In the genomic region with DNA sequence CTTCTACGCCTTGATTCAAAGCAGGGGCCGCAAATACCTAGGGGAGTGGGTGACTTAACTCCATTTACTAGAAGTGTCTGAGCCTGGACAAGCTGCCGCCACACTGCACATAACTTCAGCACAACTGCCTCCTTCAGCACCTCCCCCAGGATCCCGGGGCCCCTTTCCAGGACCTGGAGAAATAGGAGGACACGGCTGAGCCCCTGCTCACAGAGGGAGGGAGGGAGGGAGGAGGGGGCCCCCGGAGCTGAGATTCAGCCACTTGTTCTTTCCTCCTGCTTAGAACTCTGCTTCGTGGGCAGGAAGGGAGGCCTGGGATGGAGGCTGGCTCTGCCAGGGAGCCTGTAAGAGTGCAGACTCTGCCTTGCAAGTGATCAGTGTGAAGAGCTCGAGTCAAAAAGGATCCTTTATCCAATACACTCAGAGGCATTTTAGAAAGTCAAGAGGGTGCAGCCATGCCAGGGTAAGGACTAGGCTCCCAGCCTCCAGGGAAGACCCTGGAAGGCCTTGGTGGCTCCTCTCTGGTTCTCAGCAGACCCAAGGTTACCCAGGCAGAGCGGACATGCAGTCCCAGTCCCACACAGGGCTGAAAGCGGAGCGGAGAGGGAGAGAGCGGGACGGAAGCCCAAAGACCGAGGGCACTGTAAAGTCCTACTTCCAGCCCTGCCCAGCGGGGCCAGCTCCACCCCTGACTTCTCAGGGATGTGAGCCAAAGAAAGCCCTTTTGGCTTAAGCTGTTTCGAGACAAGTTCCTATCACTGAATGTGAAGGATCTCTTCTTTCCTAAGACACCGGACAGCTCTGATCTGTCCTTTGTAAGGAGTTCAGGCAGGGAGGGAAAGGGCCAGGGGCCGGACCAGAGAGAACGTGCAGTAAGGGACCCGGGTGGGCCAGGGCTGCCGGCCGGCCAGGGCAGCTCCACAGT, we compare ENCODE assay signal across 1 cellular context.
A peak's percentile ranks its signal among the peaks of the same experiment; 100 is the strongest.
TF ChIP-seq lines count a peak whose summit lies in the region.

No MANE protein-coding gene starts in this region.

TF ChIP-seq in HepG2, 621 proteins besides CTCF, POLR2A, EP300 and RAD21 (continued from another document and continues in another):
- TF ChIP-seq, protein P1, sequence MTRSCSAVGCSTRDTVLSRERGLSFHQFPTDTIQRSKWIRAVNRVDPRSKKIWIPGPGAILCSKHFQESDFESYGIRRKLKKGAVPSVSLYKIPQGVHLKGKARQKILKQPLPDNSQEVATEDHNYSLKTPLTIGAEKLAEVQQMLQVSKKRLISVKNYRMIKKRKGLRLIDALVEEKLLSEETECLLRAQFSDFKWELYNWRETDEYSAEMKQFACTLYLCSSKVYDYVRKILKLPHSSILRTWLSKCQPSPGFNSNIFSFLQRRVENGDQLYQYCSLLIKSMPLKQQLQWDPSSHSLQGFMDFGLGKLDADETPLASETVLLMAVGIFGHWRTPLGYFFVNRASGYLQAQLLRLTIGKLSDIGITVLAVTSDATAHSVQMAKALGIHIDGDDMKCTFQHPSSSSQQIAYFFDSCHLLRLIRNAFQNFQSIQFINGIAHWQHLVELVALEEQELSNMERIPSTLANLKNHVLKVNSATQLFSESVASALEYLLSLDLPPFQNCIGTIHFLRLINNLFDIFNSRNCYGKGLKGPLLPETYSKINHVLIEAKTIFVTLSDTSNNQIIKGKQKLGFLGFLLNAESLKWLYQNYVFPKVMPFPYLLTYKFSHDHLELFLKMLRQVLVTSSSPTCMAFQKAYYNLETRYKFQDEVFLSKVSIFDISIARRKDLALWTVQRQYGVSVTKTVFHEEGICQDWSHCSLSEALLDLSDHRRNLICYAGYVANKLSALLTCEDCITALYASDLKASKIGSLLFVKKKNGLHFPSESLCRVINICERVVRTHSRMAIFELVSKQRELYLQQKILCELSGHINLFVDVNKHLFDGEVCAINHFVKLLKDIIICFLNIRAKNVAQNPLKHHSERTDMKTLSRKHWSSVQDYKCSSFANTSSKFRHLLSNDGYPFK (CRISPR knock-in tag; IDR thresholded peaks at IDR 0.05; ENCODE audit: borderline replicate concordance), result no peak
- TF ChIP-seq POLR2G (IDR thresholded peaks at IDR 0.05; ENCODE audit: low read depth, low read length) (no peak), PRPF4 (IDR thresholded peaks at IDR 0.05; ENCODE audit: low read depth, low read length, poor library complexity, severe bottlenecking) (no peak), POLR2AphosphoS2 (IDR thresholded peaks at IDR 0.05; ENCODE audit: low read depth, low read length) (no peak), ZNF12 (CRISPR knock-in tag; IDR thresholded peaks at IDR 0.05) (no peak), ZBTB20 (CRISPR knock-in tag; IDR thresholded peaks at IDR 0.05; ENCODE audit: borderline replicate concordance, low read depth) (0 out of 2 replicates have a peak, but pooled peaks have one; percentile 53), IKZF4 (CRISPR knock-in tag; IDR thresholded peaks at IDR 0.05; ENCODE audit: borderline replicate concordance, low read depth, not compliant biosample characterization) (peak; percentile 46), ZNF496 (CRISPR knock-in tag; IDR thresholded peaks at IDR 0.05; ENCODE audit: insufficient replicate concordance) (no peak), NR2F2 (IDR thresholded peaks at IDR 0.05; ENCODE audit: borderline replicate concordance, low read depth) (no peak), SCMH1 (CRISPR knock-in tag; IDR thresholded peaks at IDR 0.05; ENCODE audit: borderline replicate concordance) (no peak), HIVEP1 (CRISPR knock-in tag; IDR thresholded peaks at IDR 0.05) (no peak), ARNTL (CRISPR knock-in tag; IDR thresholded peaks at IDR 0.05) (no peak), ZFP36L1 (CRISPR knock-in tag; IDR thresholded peaks at IDR 0.05) (0 out of 2 replicates have a peak, but pooled peaks have one; percentile 17), SMYD3 (CRISPR knock-in tag; IDR thresholded peaks at IDR 0.05) (no peak), ZNF430 (CRISPR knock-in tag; IDR thresholded peaks at IDR 0.05) (0 out of 2 replicates have a peak, but pooled peaks have one; percentile 24), SRF (IDR thresholded peaks at IDR 0.05; ENCODE audit: low read depth, low read length) (no peak), XRCC5 (optimal IDR thresholded peaks at IDR 0.05; ENCODE audit: low read length) (peak; percentile 43), HNRNPH1 (optimal IDR thresholded peaks at IDR 0.05; ENCODE audit: low read depth, low read length) (peak; percentile 22), ZNF160 (CRISPR knock-in tag; IDR thresholded peaks at IDR 0.05) (0 out of 2 replicates have a peak, but pooled peaks have one; percentile 12)
- TF ChIP-seq, protein P2, sequence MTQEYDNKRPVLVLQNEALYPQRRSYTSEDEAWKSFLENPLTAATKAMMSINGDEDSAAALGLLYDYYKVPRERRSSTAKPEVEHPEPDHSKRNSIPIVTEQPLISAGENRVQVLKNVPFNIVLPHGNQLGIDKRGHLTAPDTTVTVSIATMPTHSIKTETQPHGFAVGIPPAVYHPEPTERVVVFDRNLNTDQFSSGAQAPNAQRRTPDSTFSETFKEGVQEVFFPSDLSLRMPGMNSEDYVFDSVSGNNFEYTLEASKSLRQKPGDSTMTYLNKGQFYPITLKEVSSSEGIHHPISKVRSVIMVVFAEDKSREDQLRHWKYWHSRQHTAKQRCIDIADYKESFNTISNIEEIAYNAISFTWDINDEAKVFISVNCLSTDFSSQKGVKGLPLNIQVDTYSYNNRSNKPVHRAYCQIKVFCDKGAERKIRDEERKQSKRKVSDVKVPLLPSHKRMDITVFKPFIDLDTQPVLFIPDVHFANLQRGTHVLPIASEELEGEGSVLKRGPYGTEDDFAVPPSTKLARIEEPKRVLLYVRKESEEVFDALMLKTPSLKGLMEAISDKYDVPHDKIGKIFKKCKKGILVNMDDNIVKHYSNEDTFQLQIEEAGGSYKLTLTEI (CRISPR knock-in tag; conservative IDR thresholded peaks at IDR 0.05), result no peak
- TF ChIP-seq, protein P3, sequence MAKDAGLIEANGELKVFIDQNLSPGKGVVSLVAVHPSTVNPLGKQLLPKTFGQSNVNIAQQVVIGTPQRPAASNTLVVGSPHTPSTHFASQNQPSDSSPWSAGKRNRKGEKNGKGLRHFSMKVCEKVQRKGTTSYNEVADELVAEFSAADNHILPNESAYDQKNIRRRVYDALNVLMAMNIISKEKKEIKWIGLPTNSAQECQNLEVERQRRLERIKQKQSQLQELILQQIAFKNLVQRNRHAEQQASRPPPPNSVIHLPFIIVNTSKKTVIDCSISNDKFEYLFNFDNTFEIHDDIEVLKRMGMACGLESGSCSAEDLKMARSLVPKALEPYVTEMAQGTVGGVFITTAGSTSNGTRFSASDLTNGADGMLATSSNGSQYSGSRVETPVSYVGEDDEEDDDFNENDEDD (CRISPR knock-in tag; IDR thresholded peaks at IDR 0.05; ENCODE audit: borderline replicate concordance), result no peak
- TF ChIP-seq, protein P4, sequence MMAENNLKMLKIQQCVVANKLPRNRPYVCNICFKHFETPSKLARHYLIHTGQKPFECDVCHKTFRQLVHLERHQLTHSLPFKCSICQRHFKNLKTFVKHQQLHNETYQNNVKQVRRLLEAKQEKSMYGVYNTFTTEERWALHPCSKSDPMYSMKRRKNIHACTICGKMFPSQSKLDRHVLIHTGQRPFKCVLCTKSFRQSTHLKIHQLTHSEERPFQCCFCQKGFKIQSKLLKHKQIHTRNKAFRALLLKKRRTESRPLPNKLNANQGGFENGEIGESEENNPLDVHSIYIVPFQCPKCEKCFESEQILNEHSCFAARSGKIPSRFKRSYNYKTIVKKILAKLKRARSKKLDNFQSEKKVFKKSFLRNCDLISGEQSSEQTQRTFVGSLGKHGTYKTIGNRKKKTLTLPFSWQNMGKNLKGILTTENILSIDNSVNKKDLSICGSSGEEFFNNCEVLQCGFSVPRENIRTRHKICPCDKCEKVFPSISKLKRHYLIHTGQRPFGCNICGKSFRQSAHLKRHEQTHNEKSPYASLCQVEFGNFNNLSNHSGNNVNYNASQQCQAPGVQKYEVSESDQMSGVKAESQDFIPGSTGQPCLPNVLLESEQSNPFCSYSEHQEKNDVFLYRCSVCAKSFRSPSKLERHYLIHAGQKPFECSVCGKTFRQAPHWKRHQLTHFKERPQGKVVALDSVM (CRISPR knock-in tag; IDR thresholded peaks at IDR 0.05), result peak; percentile 96
- TF ChIP-seq, protein P5, sequence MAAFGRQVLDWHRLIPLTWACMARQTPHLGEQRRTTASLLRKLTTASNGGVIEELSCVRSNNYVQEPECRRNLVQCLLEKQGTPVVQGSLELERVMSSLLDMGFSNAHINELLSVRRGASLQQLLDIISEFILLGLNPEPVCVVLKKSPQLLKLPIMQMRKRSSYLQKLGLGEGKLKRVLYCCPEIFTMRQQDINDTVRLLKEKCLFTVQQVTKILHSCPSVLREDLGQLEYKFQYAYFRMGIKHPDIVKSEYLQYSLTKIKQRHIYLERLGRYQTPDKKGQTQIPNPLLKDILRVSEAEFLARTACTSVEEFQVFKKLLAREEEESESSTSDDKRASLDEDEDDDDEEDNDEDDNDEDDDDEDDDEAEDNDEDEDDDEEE (CRISPR knock-in tag; IDR thresholded peaks at IDR 0.05), result 0 out of 2 replicates have a peak, but pooled peaks have one; percentile 39
- TF ChIP-seq, protein P6, sequence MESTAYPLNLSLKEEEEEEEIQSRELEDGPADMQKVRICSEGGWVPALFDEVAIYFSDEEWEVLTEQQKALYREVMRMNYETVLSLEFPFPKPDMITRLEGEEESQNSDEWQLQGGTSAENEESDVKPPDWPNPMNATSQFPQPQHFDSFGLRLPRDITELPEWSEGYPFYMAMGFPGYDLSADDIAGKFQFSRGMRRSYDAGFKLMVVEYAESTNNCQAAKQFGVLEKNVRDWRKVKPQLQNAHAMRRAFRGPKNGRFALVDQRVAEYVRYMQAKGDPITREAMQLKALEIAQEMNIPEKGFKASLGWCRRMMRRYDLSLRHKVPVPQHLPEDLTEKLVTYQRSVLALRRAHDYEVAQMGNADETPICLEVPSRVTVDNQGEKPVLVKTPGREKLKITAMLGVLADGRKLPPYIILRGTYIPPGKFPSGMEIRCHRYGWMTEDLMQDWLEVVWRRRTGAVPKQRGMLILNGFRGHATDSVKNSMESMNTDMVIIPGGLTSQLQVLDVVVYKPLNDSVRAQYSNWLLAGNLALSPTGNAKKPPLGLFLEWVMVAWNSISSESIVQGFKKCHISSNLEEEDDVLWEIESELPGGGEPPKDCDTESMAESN (CRISPR knock-in tag; conservative IDR thresholded peaks at IDR 0.05), result 0 out of 2 replicates have a peak, but pooled peaks have one; percentile 9
- TF ChIP-seq, protein P7, sequence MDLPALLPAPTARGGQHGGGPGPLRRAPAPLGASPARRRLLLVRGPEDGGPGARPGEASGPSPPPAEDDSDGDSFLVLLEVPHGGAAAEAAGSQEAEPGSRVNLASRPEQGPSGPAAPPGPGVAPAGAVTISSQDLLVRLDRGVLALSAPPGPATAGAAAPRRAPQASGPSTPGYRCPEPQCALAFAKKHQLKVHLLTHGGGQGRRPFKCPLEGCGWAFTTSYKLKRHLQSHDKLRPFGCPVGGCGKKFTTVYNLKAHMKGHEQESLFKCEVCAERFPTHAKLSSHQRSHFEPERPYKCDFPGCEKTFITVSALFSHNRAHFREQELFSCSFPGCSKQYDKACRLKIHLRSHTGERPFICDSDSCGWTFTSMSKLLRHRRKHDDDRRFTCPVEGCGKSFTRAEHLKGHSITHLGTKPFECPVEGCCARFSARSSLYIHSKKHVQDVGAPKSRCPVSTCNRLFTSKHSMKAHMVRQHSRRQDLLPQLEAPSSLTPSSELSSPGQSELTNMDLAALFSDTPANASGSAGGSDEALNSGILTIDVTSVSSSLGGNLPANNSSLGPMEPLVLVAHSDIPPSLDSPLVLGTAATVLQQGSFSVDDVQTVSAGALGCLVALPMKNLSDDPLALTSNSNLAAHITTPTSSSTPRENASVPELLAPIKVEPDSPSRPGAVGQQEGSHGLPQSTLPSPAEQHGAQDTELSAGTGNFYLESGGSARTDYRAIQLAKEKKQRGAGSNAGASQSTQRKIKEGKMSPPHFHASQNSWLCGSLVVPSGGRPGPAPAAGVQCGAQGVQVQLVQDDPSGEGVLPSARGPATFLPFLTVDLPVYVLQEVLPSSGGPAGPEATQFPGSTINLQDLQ (CRISPR knock-in tag; IDR thresholded peaks at IDR 0.05), result 0 out of 2 replicates have a peak, but pooled peaks have one; percentile 8
- TF ChIP-seq, protein P8, sequence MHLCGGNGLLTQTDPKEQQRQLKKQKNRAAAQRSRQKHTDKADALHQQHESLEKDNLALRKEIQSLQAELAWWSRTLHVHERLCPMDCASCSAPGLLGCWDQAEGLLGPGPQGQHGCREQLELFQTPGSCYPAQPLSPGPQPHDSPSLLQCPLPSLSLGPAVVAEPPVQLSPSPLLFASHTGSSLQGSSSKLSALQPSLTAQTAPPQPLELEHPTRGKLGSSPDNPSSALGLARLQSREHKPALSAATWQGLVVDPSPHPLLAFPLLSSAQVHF (CRISPR knock-in tag; IDR thresholded peaks at IDR 0.05), result no peak
- TF ChIP-seq, protein P9, sequence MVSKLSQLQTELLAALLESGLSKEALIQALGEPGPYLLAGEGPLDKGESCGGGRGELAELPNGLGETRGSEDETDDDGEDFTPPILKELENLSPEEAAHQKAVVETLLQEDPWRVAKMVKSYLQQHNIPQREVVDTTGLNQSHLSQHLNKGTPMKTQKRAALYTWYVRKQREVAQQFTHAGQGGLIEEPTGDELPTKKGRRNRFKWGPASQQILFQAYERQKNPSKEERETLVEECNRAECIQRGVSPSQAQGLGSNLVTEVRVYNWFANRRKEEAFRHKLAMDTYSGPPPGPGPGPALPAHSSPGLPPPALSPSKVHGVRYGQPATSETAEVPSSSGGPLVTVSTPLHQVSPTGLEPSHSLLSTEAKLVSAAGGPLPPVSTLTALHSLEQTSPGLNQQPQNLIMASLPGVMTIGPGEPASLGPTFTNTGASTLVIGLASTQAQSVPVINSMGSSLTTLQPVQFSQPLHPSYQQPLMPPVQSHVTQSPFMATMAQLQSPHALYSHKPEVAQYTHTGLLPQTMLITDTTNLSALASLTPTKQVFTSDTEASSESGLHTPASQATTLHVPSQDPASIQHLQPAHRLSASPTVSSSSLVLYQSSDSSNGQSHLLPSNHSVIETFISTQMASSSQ (IDR thresholded peaks at IDR 0.05; ENCODE audit: low read depth), result no peak
- TF ChIP-seq, protein P9 (CRISPR knock-in tag; IDR thresholded peaks at IDR 0.05; ENCODE audit: borderline replicate concordance), result 0 out of 2 replicates have a peak, but pooled peaks have one; percentile 33
